ENCODE assay signal across 8 cellular contexts in genomic region chr1:204409878-204410763, GRCh38. TPM values are rescaled to one million over a fixed set of nuclear protein-coding genes. Genes with fewer than 3 reads are reported as not detected.
DNase-seq lines count a peak whose midpoint lies in the region; ATAC-seq, FAIRE-seq and TF ChIP-seq lines count a peak whose summit lies in the region.

No MANE protein-coding gene starts in this region.

- POLR2A ChIA-PET in A549 (lab: Yijun Ruan, JAX), result interaction anchor here (1.4 to 4.3 kb wide), 2 partner anchors 11 to 29 kb away, joined by 3 to 16 read pairs; no protein-coding TSS in a partner anchor
- POLR2A ChIA-PET in MCF 10A (lab: Yijun Ruan, JAX), result interaction anchor here (0.6 to 8.7 kb wide), 29 partner anchors 9 to 1408 kb away, joined by 3 to 182 read pairs (median 6); partner anchors contain the start of genes MDM4, PIK3C2B, RBBP5 and SNRPE

- CTCF ChIA-PET in A549 (lab: Yijun Ruan, JAX), result interaction anchor here (0.5 to 7.4 kb wide), 13 partner anchors 9 to 464 kb away, joined by 3 to 60 read pairs (median 3); partner anchors contain the start of genes MDM4 and PIK3C2B
- CTCF ChIA-PET in MCF 10A (lab: Yijun Ruan, JAX), result interaction anchor here (0.5 to 5.1 kb wide), 20 partner anchors 8 to 549 kb away, joined by 3 to 43 read pairs (median 4); partner anchors contain the start of genes MDM4, PIK3C2B and SNRPE

- peaks cover 71% of the 10 kb centered on the region for H3K36me3 Mint-ChIP-seq in MCF 10A (ENCODE audit: insufficient read depth, unreplicated experiment)
- H3K36me3 Mint-ChIP-seq in mesothelial cell of epicardium, result no peaks in the 10 kb centered on the region

- TF ChIP-seq EP300 in A549 (IDR thresholded peaks at IDR 0.05), result no peak

- peak overlapping the region; percentile 79 for H3K4me2 ChIP-seq in A549

- ATAC-seq in A549 (peak in 1 of 2 experiments; percentile 5; a peak in 3 of 6 replicates), GM21381 (IDR thresholded peaks at IDR 0.05; ENCODE audit: unreplicated experiment) (no peak), GM18907 (IDR thresholded peaks at IDR 0.05; ENCODE audit: unreplicated experiment) (no peak)

- TF ChIP-seq CTCF in A549 (IDR thresholded peaks at IDR 0.05) (no peak), MCF 10A (IDR thresholded peaks at IDR 0.05; ENCODE audit: unreplicated experiment) (no peak), mesothelial cell of epicardium (IDR thresholded peaks at IDR 0.05; ENCODE audit: unreplicated experiment) (no peak)

- H3K36me3 ChIP-seq in HUES64 (ENCODE audit: insufficient read depth, low read length), result peaks cover 42% of the 10 kb centered on the region

- no TSS peak for BruUV-seq in MCF 10A (replicated peaks; lab: Mats Ljungman, UMichigan)

- H3K4me1 Mint-ChIP-seq in MCF 10A (ENCODE audit: insufficient read depth, unreplicated experiment), result peaks cover 19% of the 10 kb centered on the region
- peaks cover 38% of the 10 kb centered on the region for H3K4me1 Mint-ChIP-seq in mesothelial cell of epicardium

- H3K4me3 ChIP-seq in A549 (peak overlapping the region; percentile 94), HUES64 (ENCODE audit: low read length) (peak overlapping the region; percentile 77)

- WGBS in A549 (ENCODE audit: missing lambda C conversion rate), result 2% methylated on average over 10 of the region's 10 CpGs
- under 1% methylated on average over 10 of the region's 10 CpGs for WGBS in HUES64

- no peaks in the 10 kb centered on the region for H3K27me3 ChIP-seq in HUES64 (ENCODE audit: insufficient read depth, low read length)

- H3K9ac ChIP-seq in HUES64 (ENCODE audit: low read depth, low read length), result peak overlapping the region; percentile 83

- H3K9me3 ChIP-seq in A549 (no peaks in the 10 kb centered on the region), HUES64 (ENCODE audit: insufficient read depth, low read depth, low read length) (no peaks in the 10 kb centered on the region)

- FAIRE-seq in A549 (lab: Jason Lieb, UNC), result no peak

- intact Hi-C loops in MCF 10A (cut with micrococcal nuclease), result no loop called here

- peaks cover 35% of the 10 kb centered on the region for H3K4me1 ChIP-seq in A549
- no peaks in the 10 kb centered on the region for H3K4me1 ChIP-seq in HUES64 (ENCODE audit: insufficient read depth, low read length)

- DNase-seq in A549 (ENCODE audit: low read depth in 1 of 2, low spot score in 1 of 2) (no peak), MCF 10A (ENCODE audit: unreplicated experiment) (peak; percentile 43), mesothelial cell of epicardium (ENCODE audit: low spot score in 2 of 2, unreplicated experiment in 2 of 2) (no peak), D341Med (ENCODE audit: low spot score) (no peak), NCI-H345 treated with DMSO at 0.1 percent for 48 hours (lab: John Stamatoyannopoulos, UW; ENCODE audit: unreplicated experiment) (no peak)

- H3K4me3 Mint-ChIP-seq in MCF 10A (ENCODE audit: unreplicated experiment) (peak overlapping the region; percentile 100), mesothelial cell of epicardium (peak overlapping the region; percentile 100)

- H3K27ac ChIP-seq in A549, result peak overlapping the region; percentile 96 to 98
- H3K27ac ChIP-seq in HUES64 (ENCODE audit: low read depth, low read length), result 0 out of 2 replicates have a peak overlapping the region, but pooled peaks have one; percentile 95

- H3K27ac Mint-ChIP-seq in MCF 10A (ENCODE audit: low read depth, unreplicated experiment), result peak overlapping the region; percentile 100
- H3K27ac Mint-ChIP-seq in mesothelial cell of epicardium, result peak overlapping the region; percentile 100

- H3K27me3 Mint-ChIP-seq in MCF 10A (ENCODE audit: insufficient read depth, unreplicated experiment) (no peaks in the 10 kb centered on the region), mesothelial cell of epicardium (ENCODE audit: low read depth) (no peaks in the 10 kb centered on the region)

- no peak for TF ChIP-seq POLR2A in A549 (IDR thresholded peaks at IDR 0.05; ENCODE audit: low read length)

- H3K9me3 Mint-ChIP-seq in MCF 10A (ENCODE audit: unreplicated experiment) (no peaks in the 10 kb centered on the region), mesothelial cell of epicardium (no peaks in the 10 kb centered on the region)

- no peak for TF ChIP-seq RAD21 in A549 (conservative IDR thresholded peaks at IDR 0.05 in 1 of 2, IDR thresholded peaks at IDR 0.05 in 1 of 2)

TF ChIP-seq in A549, 52 proteins besides CTCF, POLR2A, EP300 and RAD21:
- no peak for TF ChIP-seq HDAC2 (IDR thresholded peaks at IDR 0.05)
TF ChIP-seq in A549: peak in this region for 0.

RNA-seq across cellular contexts. Expression of gene PPP1R15B, which starts 1.5 kb away (rescaled TPM):
- polyA plus RNA-seq in A549 (2011; rRNA removed) (49.1 and 51.9 TPM in 2 replicates), A549 (2017; fragmentation: RNase III; extraction: RNeasy Plus Mini Kit Qiagen cat#74134 plus additional on column Dnase treatment) (26.9 to 27.8 TPM (median 27.2 TPM) in 3 replicates)
- polyA plus RNA-seq in A549 (2012; cell fraction: cytosol; rRNA removed), result 18.5 and 22.6 TPM in 2 replicates
- polyA plus RNA-seq in A549 (2012; cell fraction: nucleus; rRNA removed), result 17.7 and 22.8 TPM in 2 replicates
- 52.6 and 57.4 TPM in 2 replicates for polyA minus RNA-seq in A549 (2011; rRNA and poly(A)+ RNA removed)
- polyA plus RNA-seq in HUES64 (2013, experiment 1 of 2), result 19.8 TPM
- polyA plus RNA-seq in HUES64 (2013, experiment 2 of 2), result 21.0 TPM
- total RNA-seq in MCF 10A (2022) (86.0 and 94.8 TPM in 2 replicates), mesothelial cell of epicardium (56.2 to 57.5 TPM (median 57.5 TPM) in 3 replicates)

RNA-seq across cellular contexts. Expression of gene PLEKHA6, which starts 50.4 kb away (rescaled TPM):
- polyA plus RNA-seq in A549 (2011; rRNA removed) (13.0 and 16.4 TPM in 2 replicates), A549 (2017; fragmentation: RNase III; extraction: RNeasy Plus Mini Kit Qiagen cat#74134 plus additional on column Dnase treatment) (17.9 to 26.2 TPM (median 23.4 TPM) in 3 replicates)
- polyA plus RNA-seq in A549 (2012; cell fraction: cytosol; rRNA removed), result 12.1 and 14.8 TPM in 2 replicates
- polyA plus RNA-seq in A549 (2012; cell fraction: nucleus; rRNA removed), result 54.7 and 55.1 TPM in 2 replicates
- 12.4 and 13.0 TPM in 2 replicates for polyA minus RNA-seq in A549 (2011; rRNA and poly(A)+ RNA removed)
- 5.4 TPM for polyA plus RNA-seq in HUES64 (2013, experiment 1 of 2)
- 6.1 TPM for polyA plus RNA-seq in HUES64 (2013, experiment 2 of 2)
- total RNA-seq in MCF 10A (2022) (65.9 and 75.9 TPM in 2 replicates), mesothelial cell of epicardium (29.7 to 34.0 TPM (median 32.2 TPM) in 3 replicates)
